ENCODE assay signal across 1 cellular context in the genomic region with DNA sequence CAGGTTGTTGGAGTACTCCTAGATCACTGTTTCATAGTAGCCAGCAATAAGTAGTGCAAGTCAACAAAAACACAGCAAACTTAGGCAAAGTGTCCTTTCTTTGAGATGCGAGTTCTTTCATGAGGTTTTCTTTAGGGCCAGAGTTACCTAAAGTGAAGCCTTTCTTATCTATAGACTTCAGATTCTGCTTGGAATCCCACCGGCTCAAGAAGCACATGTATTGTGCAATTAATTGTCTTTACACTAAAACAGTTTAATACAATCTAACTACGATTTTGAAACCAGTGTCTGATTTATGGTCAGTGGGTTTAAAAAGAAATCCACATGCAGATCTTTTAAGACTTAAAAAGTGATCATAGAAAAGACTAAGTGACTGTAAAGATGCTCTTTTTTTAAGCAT.
TF ChIP-seq lines count a peak whose summit lies in the region.

No MANE protein-coding gene starts in this region.

TF ChIP-seq in H1, 55 proteins besides CTCF, POLR2A, EP300 and RAD21:
- TF ChIP-seq CEBPB (IDR thresholded peaks at IDR 0.05; ENCODE audit: low read depth, low read length) = peak; percentile 62; the same call in 1 of the 2 replicates
- TF ChIP-seq POLR2AphosphoS5 (IDR thresholded peaks at IDR 0.05; ENCODE audit: low read depth, low read length) = no peak
